Comparison of ENCODE assay signal across 23 cellular contexts in genomic region chr3:85427467-85427866, GRCh38.
"Had no signal": no experiment of that assay in that cellular context is flagged by ENCODE, and none has a peak within 500 bp of the region (broad histone marks: within the 10 kb centered on the region; RNA-seq: fewer than 3 reads in every experiment).

No MANE protein-coding gene starts in this region.

- H3K27me3 ChIP-seq: ovary, right lobe of liver, tibial nerve had no signal

- H3K4me1 ChIP-seq: right lobe of liver had no signal

- H3K4me3 ChIP-seq: ovary, right lobe of liver, tibial nerve had no signal

- H3K9me3 ChIP-seq: ovary, right lobe of liver had no signal

- H3K4me3 Mint-ChIP-seq: activated B cell treated with CpG ODN at 0.5 μM for 24 hours; activated CD8-positive, alpha-beta T cell treated with anti-CD3 and anti-CD28 coated beads for 36 hours; activated naive CD4-positive, alpha-beta T cell treated with anti-CD3 and anti-CD28 coated beads, Interleukin-2, amount 50 U/mL, for 24 hours; activated naive CD8-positive, alpha-beta T cell treated with anti-CD3 and anti-CD28 coated beads, Interleukin-2, amount 50 U/mL, for 24 hours; naive B cell; nephron progenitor cell had no signal

- H3K36me3 Mint-ChIP-seq: activated naive CD4-positive, alpha-beta T cell treated with anti-CD3 and anti-CD28 coated beads, Interleukin-2, amount 50 U/mL, for 24 hours; naive B cell had no signal

- H3K36me3 ChIP-seq: ovary, right lobe of liver had no signal

- H3K27me3 Mint-ChIP-seq: activated B cell treated with CpG ODN at 0.5 μM for 24 hours; activated CD8-positive, alpha-beta T cell treated with anti-CD3 and anti-CD28 coated beads for 36 hours; activated naive CD4-positive, alpha-beta T cell treated with anti-CD3 and anti-CD28 coated beads, Interleukin-2, amount 50 U/mL, for 24 hours; activated naive CD8-positive, alpha-beta T cell treated with anti-CD3 and anti-CD28 coated beads, Interleukin-2, amount 50 U/mL, for 24 hours; naive B cell; progenitor cell of endocrine pancreas had no signal

- H3K27ac ChIP-seq: ovary, right lobe of liver, tibial nerve had no signal

- H3K9me3 Mint-ChIP-seq: activated B cell treated with CpG ODN at 0.5 μM for 24 hours; activated CD8-positive, alpha-beta T cell treated with anti-CD3 and anti-CD28 coated beads for 36 hours had no signal

- ATAC-seq: activated CD8-positive, alpha-beta T cell treated with anti-CD3 and anti-CD28 coated beads for 36 hours; activated naive CD8-positive, alpha-beta T cell treated with anti-CD3 and anti-CD28 coated beads, Interleukin-2, amount 50 U/mL, for 24 hours; esophagus mucosa; left cardiac atrium; left ventricle myocardium superior; right lobe of liver had no signal

- DNase-seq: activated B cell treated with CpG ODN at 0.5 μM for 24 hours; activated CD4-positive, alpha-beta T cell treated with anti-CD3 and anti-CD28 coated beads, Interleukin-2, amount 50 U/mL, for 1 hour; activated CD8-positive, alpha-beta T cell treated with anti-CD3 and anti-CD28 coated beads for 36 hours; activated naive CD8-positive, alpha-beta T cell treated with anti-CD3 and anti-CD28 coated beads, Interleukin-2, amount 50 U/mL, for 24 hours; activated T-cell treated with anti-CD3 and anti-CD28 coated beads, Interleukin-2, amount 50 U/mL, for 48 hours; amygdala; central memory CD4-positive, alpha-beta T cell; foreskin fibroblast; head of caudate nucleus; hippocampal formation; left cardiac atrium; left ventricle myocardium superior; naive B cell; nephron progenitor cell; ovary; right lobe of liver; stimulated activated CD4-positive, alpha-beta T cell treated with anti-CD3 and anti-CD28 coated beads, Interleukin-2, amount 100 ng/mL, for 48 hours; stimulated activated naive CD4-positive, alpha-beta T cell treated with Interleukin-2 at 50 U/mL for 16 hours had no signal

- H3K4me1 Mint-ChIP-seq: activated B cell treated with CpG ODN at 0.5 μM for 24 hours; activated naive CD4-positive, alpha-beta T cell treated with anti-CD3 and anti-CD28 coated beads, Interleukin-2, amount 50 U/mL, for 24 hours; activated naive CD8-positive, alpha-beta T cell treated with anti-CD3 and anti-CD28 coated beads, Interleukin-2, amount 50 U/mL, for 24 hours; naive B cell; nephron progenitor cell had no signal

- H3K27ac Mint-ChIP-seq: activated B cell treated with CpG ODN at 0.5 μM for 24 hours; activated CD8-positive, alpha-beta T cell treated with anti-CD3 and anti-CD28 coated beads for 36 hours; activated naive CD4-positive, alpha-beta T cell treated with anti-CD3 and anti-CD28 coated beads, Interleukin-2, amount 50 U/mL, for 24 hours; activated naive CD8-positive, alpha-beta T cell treated with anti-CD3 and anti-CD28 coated beads, Interleukin-2, amount 50 U/mL, for 24 hours; activated T-helper 2 cell treated with anti-CD3 and anti-CD28 coated beads, Interferon-gamma antibody, Interleukin-2, Interleukin-4, amounts not matched to agents 10 μg/mL and 5 μg/mL and 100 μg/mL, durations not matched to agents 14 hours and 24 hours and 36 hours; naive B cell; nephron progenitor cell; progenitor cell of endocrine pancreas had no signal
